ENCODE assay signal across 1 cellular context in genomic region chr16:1946495-1947368, GRCh38.
TF ChIP-seq lines count a peak whose summit lies in the region.

No MANE protein-coding gene starts in this region.

TF ChIP-seq in K562, 482 proteins besides CTCF, POLR2A, EP300 and RAD21:
- TF ChIP-seq MAX (CRISPR knock-in tag; IDR thresholded peaks at IDR 0.05) (0 out of 2 replicates have a peak, but pooled peaks have one; percentile 9), MAFF (IDR thresholded peaks at IDR 0.05; ENCODE audit: low read length) (no peak)
